Comparison of ENCODE assay signal across 8 cellular contexts in the genomic region with DNA sequence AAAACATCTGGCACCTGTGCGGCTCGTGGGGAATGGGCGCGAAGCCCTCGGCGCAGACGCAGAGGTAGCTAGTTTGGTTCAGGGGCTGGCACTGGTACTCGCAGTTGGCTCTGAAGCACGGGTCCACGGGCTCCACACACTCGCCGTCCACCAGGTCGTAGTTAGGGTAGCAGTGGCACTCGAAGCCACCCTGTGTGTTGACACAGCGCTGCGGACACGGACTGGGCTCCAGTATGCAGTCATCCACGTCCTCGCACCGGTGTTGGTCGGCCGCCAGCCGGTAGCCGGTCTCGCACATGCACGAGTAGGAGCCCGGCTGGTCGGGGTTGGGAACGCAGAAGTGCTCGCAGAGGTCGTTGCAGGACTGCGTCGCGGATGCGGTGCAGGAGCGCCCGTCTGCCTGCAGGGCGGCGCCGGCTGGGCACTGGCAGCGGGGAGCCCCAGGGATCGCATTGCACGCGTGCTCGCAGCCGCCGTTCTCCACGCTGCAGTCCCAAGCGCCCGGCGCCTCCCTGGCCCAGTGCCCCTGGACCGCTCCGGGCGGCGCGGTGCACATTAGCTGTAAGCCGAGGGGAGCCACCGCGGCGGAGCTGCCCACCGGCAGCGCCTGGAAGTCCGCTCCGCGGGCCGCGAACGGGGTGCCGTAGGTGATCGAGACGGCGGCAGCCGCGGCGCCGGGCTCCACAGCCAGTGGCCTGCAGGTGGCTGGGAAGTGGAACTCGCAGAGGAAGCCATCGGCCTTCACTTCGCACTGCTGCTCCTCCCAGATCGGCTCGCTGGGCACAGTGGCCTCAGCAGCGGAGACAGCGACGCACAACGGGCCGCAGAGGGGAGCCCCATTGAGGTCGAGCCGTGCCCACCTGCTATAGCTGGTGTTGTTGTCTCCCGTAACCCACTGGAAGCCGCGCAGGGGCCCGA. TPM values are rescaled to one million over a fixed set of nuclear protein-coding genes. Genes with fewer than 3 reads are reported as not detected.
DNase-seq lines count a peak whose midpoint lies in the region; ATAC-seq and TF ChIP-seq lines count a peak whose summit lies in the region.

No MANE protein-coding gene starts in this region.

- TF ChIP-seq POLR2A in suprapubic skin (IDR thresholded peaks at IDR 0.05) = no peak

- TF ChIP-seq CTCF in colonic mucosa (IDR thresholded peaks at IDR 0.05) (peak; percentile 25), left lung (IDR thresholded peaks at IDR 0.05) (peak; percentile 41 to 82), suprapubic skin (IDR thresholded peaks at IDR 0.05) (peak; percentile 33 to 69)

- peak overlapping the region in 1 of 2 donors; percentile 50 for H3K9ac ChIP-seq in colonic mucosa (ENCODE audit: low read depth in 2 of 2, low read length in 2 of 2)

- WGBS in suprapubic skin = 8% methylated on average over 13 of the region's 92 CpGs

- H3K27me3 ChIP-seq in colonic mucosa (peaks cover 53% of the 10 kb centered on the region), left lung (peaks cover 12 to 50% of the 10 kb centered on the region in 2 donors), suprapubic skin (peaks cover 25% of the 10 kb centered on the region)

- H3K9me3 ChIP-seq in colonic mucosa (no peaks in the 10 kb centered on the region), left lung (no peaks in the 10 kb centered on the region), suprapubic skin (no peaks in the 10 kb centered on the region)

- DNase-seq in NCI-H2029 (lab: John Stamatoyannopoulos, UW) (peak; percentile 60), NCI-H2029 treated with DMSO at 0.1 percent for 48 hours (lab: John Stamatoyannopoulos, UW) (no peak), NCI-H69 (lab: John Stamatoyannopoulos, UW) (peak; percentile 85), colonic mucosa (peak; percentile 32), left lung (peak; percentile 84 to 98), suprapubic skin (ENCODE audit: low spot score in 2 of 2) (peak; percentile 75 to 84), NCI-H1436 treated with DMSO at 0.1 percent for 48 hours (lab: John Stamatoyannopoulos, UW) (no peak), NCI-H2107 (lab: John Stamatoyannopoulos, UW) (no peak)

- H3K4me3 ChIP-seq in colonic mucosa = peak overlapping the region; percentile 33
- H3K4me3 ChIP-seq in left lung = peak overlapping the region; percentile 51 to 53
- H3K4me3 ChIP-seq in suprapubic skin = peak overlapping the region; percentile 69

- TF ChIP-seq EP300 in suprapubic skin (IDR thresholded peaks at IDR 0.05) = no peak

- H3K36me3 ChIP-seq in colonic mucosa (no peaks in the 10 kb centered on the region), left lung (peaks cover 0 to 9% of the 10 kb centered on the region in 2 donors), suprapubic skin (no peaks in the 10 kb centered on the region)

- peak overlapping the region; percentile 63 for H3K27ac ChIP-seq in colonic mucosa
- peak overlapping the region; percentile 89 to 91 for H3K27ac ChIP-seq in left lung
- H3K27ac ChIP-seq in suprapubic skin = peak overlapping the region; percentile 95

- peak; percentile 55 for ATAC-seq in left lung

- intact Hi-C loops in colonic mucosa (cut with DNase I) = loop anchor here (10.0 kb wide), 1 partner anchor 156 kb away; no protein-coding TSS in a partner anchor
- intact Hi-C loops in left lung (cut with DNase I) = loop anchor here in 1 of 2 donors (10.0 kb wide), 1 partner anchor 354 kb away; no protein-coding TSS in a partner anchor

- H3K4me1 ChIP-seq in colonic mucosa (peaks cover 6% of the 10 kb centered on the region), left lung (peaks cover 13 to 64% of the 10 kb centered on the region in 2 donors), suprapubic skin (peaks cover 71% of the 10 kb centered on the region)

RNA-seq across cellular contexts. Expression of a gene that starts 0.9 kb away (rescaled TPM):
- 1 to 10 TPM; 2.3 to 6.3 TPM for total RNA-seq in colonic mucosa
- 10 to 100 TPM; 53.1 to 77.4 TPM for total RNA-seq in left lung
- 100 to 1,000 TPM in 3 of 4 donors, 10 to 100 TPM in 1; 39.7 to 329 (median 241) TPM for total RNA-seq in suprapubic skin

RNA-seq across cellular contexts. Expression of a gene that starts 13.4 kb away (rescaled TPM):
- total RNA-seq in colonic mucosa (not detected), left lung (not detected), suprapubic skin (not detected)

RNA-seq across cellular contexts. Expression of a gene that starts 37.6 kb away (rescaled TPM):
- total RNA-seq in colonic mucosa = 10 to 100 TPM in 1 of 2 donors, 1 to 10 TPM in 1; 5.3 to 20.3 TPM
- 100 to 1,000 TPM in 1 of 2 donors, 10 to 100 TPM in 1; 71.2 to 108 TPM for total RNA-seq in left lung
- 10 to 100 TPM in 3 of 4 donors, 1 to 10 TPM in 1; 8.1 to 25.1 (median 16.2) TPM for total RNA-seq in suprapubic skin

Comparison
In these comparisons a context has a peak if more than half of its experiments do, and no peak if none do; other contexts are left out.
1. DNase-seq: peak in NCI-H2029 (single experiment), NCI-H69 (single experiment), colonic mucosa (single experiment), left lung (2 of 2) and suprapubic skin (2 of 2); none in NCI-H2029 treated with DMSO at 0.1 percent for 48 hours (single experiment), NCI-H1436 treated with DMSO at 0.1 percent for 48 hours (single experiment) and NCI-H2107 (single experiment).
2. RNA of a gene that starts 0.9 kb away (total RNA-seq): 39.7 to 329 TPM in suprapubic skin and 53.1 to 77.4 TPM in left lung; 2.3 to 6.3 TPM in colonic mucosa; every median in the first group is over 4 times any median in the second.
3. Peak in every context shown above with its lines, with median percentiles within 50 percentile points of each other: H3K27ac ChIP-seq, H3K4me3 ChIP-seq and CTCF ChIP-seq.